Comparison of ENCODE assay signal across 1 cellular context in the genomic region with DNA sequence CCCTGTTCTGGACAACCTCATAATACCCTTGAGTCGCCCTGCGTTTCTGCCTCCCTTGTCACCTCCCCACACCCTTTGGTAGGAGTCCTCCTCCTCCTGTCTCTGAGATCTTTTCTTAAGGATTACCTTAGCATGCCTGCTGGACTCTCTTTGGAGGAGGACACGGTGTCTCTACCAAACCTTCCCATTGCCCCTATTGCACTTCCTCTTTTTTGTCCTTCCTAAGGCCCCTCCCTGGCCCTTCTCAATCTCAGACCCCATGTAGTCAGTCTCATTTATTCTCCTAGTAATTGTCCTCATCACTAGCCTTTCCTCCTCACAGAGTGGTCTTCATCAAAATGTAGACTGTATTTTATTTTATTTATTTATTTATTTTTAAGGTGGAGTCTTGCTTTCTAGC.
TF ChIP-seq lines count a peak whose summit lies in the region.

No MANE protein-coding gene starts in this region.

TF ChIP-seq in GM12878, 131 proteins besides CTCF, POLR2A, EP300 and RAD21:
- no peak for TF ChIP-seq CEBPZ (IDR thresholded peaks at IDR 0.05; ENCODE audit: low read depth, low read length)
- TF ChIP-seq SPI1 (IDR thresholded peaks at IDR 0.05; ENCODE audit: borderline replicate concordance, insufficient read depth, low read depth, low read length): peak; percentile 31; the same call in 1 of the 2 replicates
- TF ChIP-seq MEF2A (IDR thresholded peaks at IDR 0.05; ENCODE audit: insufficient read depth, low read depth, low read length): no peak
- no peak for TF ChIP-seq NFIC (IDR thresholded peaks at IDR 0.05; ENCODE audit: low read depth, low read length)
TF ChIP-seq in GM12878: peak in this region for 1.
